ENCODE assay signal across 7 cellular contexts in the genomic region with DNA sequence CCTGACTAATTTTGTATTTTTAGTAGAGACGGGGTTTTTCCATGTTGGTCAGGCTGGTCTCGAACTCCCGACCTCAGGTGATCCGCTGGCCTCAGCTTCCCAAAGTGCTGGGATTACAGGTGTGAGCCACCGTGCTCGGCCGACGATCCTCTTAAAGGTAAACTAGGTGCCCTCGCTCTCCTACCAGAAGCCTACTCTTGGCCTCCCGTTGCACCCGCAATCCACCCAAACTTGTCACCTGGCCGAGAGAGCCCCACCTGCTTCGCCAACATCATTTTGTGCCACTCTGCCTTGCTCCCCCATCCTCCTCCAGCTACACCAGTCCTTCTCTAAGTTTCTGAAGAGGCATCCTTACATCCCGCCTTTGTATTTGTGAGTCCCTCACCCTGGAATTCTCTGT. TPM values are rescaled to one million over a fixed set of nuclear protein-coding genes. Genes with fewer than 3 reads are reported as not detected.
DNase-seq lines count a peak whose midpoint lies in the region; ATAC-seq, FAIRE-seq and TF ChIP-seq lines count a peak whose summit lies in the region.
"Not testable (repeated sequence)": the region's sequence is repeated elsewhere in the genome, so short reads cannot be mapped to it uniquely, and the experiment has no call there.

No MANE protein-coding gene starts in this region.

- H3K4me2 ChIP-seq in GM23338, result 0 out of 2 replicates have a peak overlapping the region, but pooled peaks have one; percentile 0
- H3K4me2 ChIP-seq in keratinocyte (ENCODE audit: control insufficient read depth, extremely low read depth, insufficient read depth, low read depth, low read length), result not testable (repeated sequence)

- H3F3A ChIP-seq in GM23338 (replicated peaks; ENCODE audit: low read depth), result not testable (repeated sequence)

- H3K4me3 ChIP-seq in GM23338; RWPE2 (ENCODE audit: severe bottlenecking); keratinocyte (ENCODE audit: control insufficient read depth in 2 of 3, extremely low read depth in 1 of 3, insufficient read depth in 2 of 3, low read depth in 1 of 3, low read length in 3 of 3); suprapubic skin: not testable (repeated sequence)

- not testable (repeated sequence) for DNase-seq in GM23338 (ENCODE audit: low spot score); activated T-cell treated with anti-CD3 and anti-CD28 coated beads, Interleukin-2, amount 50 U/mL, for 24 hours; central memory CD8-positive, alpha-beta T cell (ENCODE audit: low spot score in 2 of 2); keratinocyte (ENCODE audit: low read depth, low spot score); osteocyte (ENCODE audit: extremely low spot score, unreplicated experiment)
- peak; percentile 74 for DNase-seq in RWPE2 (ENCODE audit: low spot score)
- DNase-seq in suprapubic skin (ENCODE audit: low spot score in 2 of 2), result peak; percentile 58 to 64

- not testable (repeated sequence) for H2AFZ ChIP-seq in GM23338; keratinocyte (ENCODE audit: control insufficient read depth, low read length)

- not testable (repeated sequence) for H3K9me3 Mint-ChIP-seq in GM23338; activated T-cell treated with anti-CD3 and anti-CD28 coated beads, Interleukin-2, amount 50 U/mL, for 24 hours; central memory CD8-positive, alpha-beta T cell; osteocyte (ENCODE audit: unreplicated experiment)

- not testable (repeated sequence) for TF ChIP-seq CTCF in GM23338 (conservative IDR thresholded peaks at IDR 0.05; ENCODE audit: low read depth in 2 of 2); RWPE2 (IDR thresholded peaks at IDR 0.05; ENCODE audit: poor library complexity, severe bottlenecking); keratinocyte (optimal IDR thresholded peaks at IDR 0.05 in 1 of 3, IDR thresholded peaks at IDR 0.05 in 1 of 3, conservative IDR thresholded peaks at IDR 0.05 in 1 of 3; ENCODE audit: extremely low read depth in 1 of 3, insufficient read depth in 2 of 3, low read length in 3 of 3); osteocyte (IDR thresholded peaks at IDR 0.05); suprapubic skin (IDR thresholded peaks at IDR 0.05)

- not testable (repeated sequence) for H3K36me3 Mint-ChIP-seq in GM23338 (ENCODE audit: low read depth); osteocyte (ENCODE audit: unreplicated experiment)
- peaks cover 72% of the 10 kb centered on the region for H3K36me3 Mint-ChIP-seq in activated T-cell treated with anti-CD3 and anti-CD28 coated beads, Interleukin-2, amount 50 U/mL, for 24 hours (ENCODE audit: low read depth)
- H3K36me3 Mint-ChIP-seq in central memory CD8-positive, alpha-beta T cell (ENCODE audit: insufficient read depth), result peaks cover 26% of the 10 kb centered on the region

- H3K27ac ChIP-seq in GM23338 (ENCODE audit: low read depth) (0 out of 2 replicates have a peak overlapping the region, but pooled peaks have one; percentile 27), RWPE2 (ENCODE audit: poor library complexity, severe bottlenecking) (peak overlapping the region; percentile 78), keratinocyte (ENCODE audit: control insufficient read depth, insufficient read depth, low read length) (peak overlapping the region; percentile 43)
- H3K27ac ChIP-seq in suprapubic skin, result not testable (repeated sequence)

- H3K4me1 ChIP-seq in GM23338 (ENCODE audit: insufficient read depth), result peaks cover 42% of the 10 kb centered on the region
- peaks cover 32% of the 10 kb centered on the region for H3K4me1 ChIP-seq in RWPE2 (ENCODE audit: insufficient read depth, poor library complexity, severe bottlenecking)
- peaks cover 12% of the 10 kb centered on the region for H3K4me1 ChIP-seq in keratinocyte (ENCODE audit: control insufficient read depth, extremely low read depth, insufficient read depth, low read length)
- peaks cover 20% of the 10 kb centered on the region for H3K4me1 ChIP-seq in suprapubic skin

- H3K27me3 Mint-ChIP-seq in GM23338 (ENCODE audit: insufficient read depth, low read depth, poor library complexity); activated T-cell treated with anti-CD3 and anti-CD28 coated beads, Interleukin-2, amount 50 U/mL, for 24 hours; central memory CD8-positive, alpha-beta T cell; osteocyte (ENCODE audit: unreplicated experiment): not testable (repeated sequence)

- not testable (repeated sequence) for H3K4me3 Mint-ChIP-seq in GM23338; activated T-cell treated with anti-CD3 and anti-CD28 coated beads, Interleukin-2, amount 50 U/mL, for 24 hours; osteocyte (ENCODE audit: unreplicated experiment)
- peak overlapping the region; percentile 14 for H3K4me3 Mint-ChIP-seq in central memory CD8-positive, alpha-beta T cell

- not testable (repeated sequence) for H3K36me3 ChIP-seq in GM23338 (ENCODE audit: insufficient read depth); suprapubic skin
- H3K36me3 ChIP-seq in RWPE2 (ENCODE audit: low read depth), result peaks cover 74% of the 10 kb centered on the region
- H3K36me3 ChIP-seq in keratinocyte (ENCODE audit: control insufficient read depth in 2 of 2, extremely low read depth in 1 of 2, insufficient read depth in 2 of 2, low read length in 2 of 2), result peaks cover 11 to 24% of the 10 kb centered on the region in 2 experiments

- H3K9me2 ChIP-seq in GM23338 (ENCODE audit: insufficient read depth), result not testable (repeated sequence)

- not testable (repeated sequence) for ATAC-seq in GM23338; RWPE2 (ENCODE audit: low read depth); central memory CD8-positive, alpha-beta T cell (replicated peaks; ENCODE audit: extremely low read depth, poor library complexity, severe bottlenecking)

- not testable (repeated sequence) for H3K9me1 ChIP-seq in keratinocyte (ENCODE audit: control insufficient read depth, extremely low read depth, insufficient read depth, low read length)

- not testable (repeated sequence) for TF ChIP-seq EP300 in suprapubic skin (IDR thresholded peaks at IDR 0.05)

- H3K79me2 ChIP-seq in GM23338 (replicated peaks; ENCODE audit: insufficient read depth), result peaks cover 100% of the 10 kb centered on the region
- H3K79me2 ChIP-seq in keratinocyte (ENCODE audit: control insufficient read depth, insufficient read depth, low read length), result peaks cover 90% of the 10 kb centered on the region

- H3K4me1 Mint-ChIP-seq in GM23338, result peaks cover 44% of the 10 kb centered on the region
- peaks cover 75% of the 10 kb centered on the region for H3K4me1 Mint-ChIP-seq in activated T-cell treated with anti-CD3 and anti-CD28 coated beads, Interleukin-2, amount 50 U/mL, for 24 hours (ENCODE audit: low read depth)
- H3K4me1 Mint-ChIP-seq in central memory CD8-positive, alpha-beta T cell, result peaks cover 61% of the 10 kb centered on the region
- peaks cover 71% of the 10 kb centered on the region for H3K4me1 Mint-ChIP-seq in osteocyte (ENCODE audit: unreplicated experiment)

- H4K20me1 ChIP-seq in GM23338 (replicated peaks; ENCODE audit: insufficient read depth) (peaks cover 84% of the 10 kb centered on the region), keratinocyte (ENCODE audit: control insufficient read depth, extremely low read depth, insufficient read depth, low read length) (peaks cover 27% of the 10 kb centered on the region)

- not testable (repeated sequence) for H3K9me3 ChIP-seq in RWPE2 (ENCODE audit: severe bottlenecking); keratinocyte (ENCODE audit: control insufficient read depth, low read depth, low read length); suprapubic skin

- not testable (repeated sequence) for FAIRE-seq in keratinocyte (lab: Jason Lieb, UNC)

- not testable (repeated sequence) for H3K27ac Mint-ChIP-seq in GM23338
- peak overlapping the region; percentile 83 for H3K27ac Mint-ChIP-seq in activated T-cell treated with anti-CD3 and anti-CD28 coated beads, Interleukin-2, amount 50 U/mL, for 24 hours
- H3K27ac Mint-ChIP-seq in central memory CD8-positive, alpha-beta T cell (ENCODE audit: low read depth), result peak overlapping the region; percentile 24
- H3K27ac Mint-ChIP-seq in osteocyte (ENCODE audit: unreplicated experiment), result peak overlapping the region; percentile 89

- not testable (repeated sequence) for H3K27me3 ChIP-seq in GM23338 (ENCODE audit: insufficient read depth); RWPE2 (ENCODE audit: insufficient read depth, poor library complexity, severe bottlenecking); keratinocyte (ENCODE audit: control insufficient read depth, extremely low read depth, insufficient read depth, low read length); suprapubic skin

- dilution Hi-C loops in keratinocyte (cut with MboI; ENCODE audit: extremely low pct_ligation_motif_present, low sequenced_read_pairs), result not testable (repeated sequence)

- H3K9ac ChIP-seq in keratinocyte (ENCODE audit: control insufficient read depth, extremely low read depth, insufficient read depth, low read length), result not testable (repeated sequence)

- 90% methylated on average over 14 of the region's 14 CpGs for WGBS in suprapubic skin

- TF ChIP-seq POLR2A in suprapubic skin (IDR thresholded peaks at IDR 0.05), result not testable (repeated sequence)

RNA-seq across cellular contexts. Expression of gene UBE2V1, which starts 10.4 kb away (rescaled TPM):
- 85.7 and 105 TPM in 2 replicates for total RNA-seq in GM23338 (2014; rRNA removed; shearing (Covaris generic))
- polyA plus RNA-seq in GM23338 (2016; fragmentation: Nextera tagmentation; extraction: Ambion mirVana), result 293 and 302 TPM in 2 replicates
- 61.8 to 155 TPM (median 117 TPM) in 3 replicates for polyA plus RNA-seq in keratinocyte
- polyA plus RNA-seq in keratinocyte (2011; ENCODE audit: low read depth), result 233 TPM
- polyA plus RNA-seq in keratinocyte (2011; cell fraction: cytosol; rRNA removed), result 146 and 182 TPM in 2 replicates
- polyA plus RNA-seq in keratinocyte (2011; cell fraction: nucleus; rRNA removed), result 132 and 143 TPM in 2 replicates
- polyA plus RNA-seq in keratinocyte (2012; ENCODE audit: low replicate concordance), result 92.0 and 131 TPM in 2 replicates
- 32.3 to 92.9 TPM (median 62.0 TPM) in 3 replicates for polyA minus RNA-seq in keratinocyte
- polyA minus RNA-seq in keratinocyte (2011; cell fraction: cytosol; rRNA and poly(A)+ RNA removed), result 37.2 TPM
- polyA minus RNA-seq in keratinocyte (2011; cell fraction: nucleus; rRNA and poly(A)+ RNA removed), result 32.3 and 62.8 TPM in 2 replicates
- total RNA-seq in osteocyte, result 102 and 106 TPM in 2 replicates
- total RNA-seq in suprapubic skin, result 100 to 1,000 TPM in 2 of 4 donors, 10 to 100 TPM in 2; 80.5 to 162 (median 99.0) TPM

RNA-seq across cellular contexts. Expression of gene PEDS1, which starts 51.0 kb away (rescaled TPM):
- 33.0 and 43.6 TPM in 2 replicates for total RNA-seq in GM23338 (2014; rRNA removed; shearing (Covaris generic))
- polyA plus RNA-seq in GM23338 (2016; fragmentation: Nextera tagmentation; extraction: Ambion mirVana), result 31.6 and 34.5 TPM in 2 replicates
- 48.7 to 77.3 TPM (median 62.3 TPM) in 3 replicates for polyA plus RNA-seq in keratinocyte
- 33.8 TPM for polyA plus RNA-seq in keratinocyte (2011; ENCODE audit: low read depth)
- 70.2 and 70.3 TPM in 2 replicates for polyA plus RNA-seq in keratinocyte (2011; cell fraction: cytosol; rRNA removed)
- polyA plus RNA-seq in keratinocyte (2011; cell fraction: nucleus; rRNA removed), result 95.5 and 103 TPM in 2 replicates
- 45.3 and 52.4 TPM in 2 replicates for polyA plus RNA-seq in keratinocyte (2012; ENCODE audit: low replicate concordance)
- 117 to 209 TPM (median 146 TPM) in 3 replicates for polyA minus RNA-seq in keratinocyte
- polyA minus RNA-seq in keratinocyte (2011; cell fraction: cytosol; rRNA and poly(A)+ RNA removed), result 103 TPM
- 42.4 and 47.5 TPM in 2 replicates for polyA minus RNA-seq in keratinocyte (2011; cell fraction: nucleus; rRNA and poly(A)+ RNA removed)
- total RNA-seq in osteocyte, result 61.2 and 63.7 TPM in 2 replicates
- total RNA-seq in suprapubic skin, result 10 to 100 TPM; 30.5 to 82.2 (median 57.3) TPM
